ENCODE assay signal across 8 cellular contexts in the genomic region with DNA sequence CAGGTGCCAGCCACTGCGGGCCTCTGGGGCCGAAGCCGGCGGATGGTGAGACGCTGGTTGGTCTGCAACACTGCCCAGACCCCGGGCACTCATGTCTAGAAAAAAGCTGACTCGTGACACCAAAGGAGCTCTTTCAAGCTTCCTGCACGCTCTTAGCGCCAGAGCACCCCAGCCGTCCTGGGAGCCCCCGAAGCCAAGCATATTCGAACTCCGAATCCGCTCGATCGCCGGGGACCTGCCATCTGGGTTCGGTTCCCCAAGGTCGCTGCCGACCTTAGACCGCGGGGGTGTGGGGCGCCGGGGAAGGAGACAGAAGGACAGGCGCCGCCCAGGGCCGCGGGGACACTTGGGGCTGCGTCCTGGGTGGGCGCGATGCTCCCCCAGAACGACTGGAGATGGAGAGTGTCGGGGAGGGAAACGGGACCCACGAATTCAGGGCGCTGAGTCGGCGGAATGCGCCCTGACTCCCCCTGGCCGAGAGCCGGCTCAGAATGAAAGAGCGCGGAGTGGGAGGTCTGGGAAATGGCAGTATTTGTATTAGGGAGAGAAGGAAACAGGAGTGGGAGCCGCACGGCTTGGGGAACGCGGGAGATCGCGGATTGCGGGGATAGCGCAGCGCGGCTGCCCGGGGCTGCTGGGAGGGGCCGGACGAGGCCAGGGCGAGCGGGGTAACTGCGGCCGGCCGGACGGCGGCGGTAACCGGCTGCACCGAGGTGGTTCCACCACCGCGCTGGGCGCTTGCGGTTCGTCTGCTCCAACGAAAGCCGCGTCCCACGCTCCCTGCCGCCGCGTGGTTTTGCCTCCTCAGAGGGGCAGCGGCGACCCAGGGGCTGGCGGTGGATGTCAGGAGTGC. TPM values are rescaled to one million over a fixed set of nuclear protein-coding genes. Genes with fewer than 3 reads are reported as not detected.
DNase-seq lines count a peak whose midpoint lies in the region; ATAC-seq and TF ChIP-seq lines count a peak whose summit lies in the region.

No MANE protein-coding gene starts in this region.

- peak overlapping the region; percentile 100 for H3K4me2 ChIP-seq in mammary epithelial cell (ENCODE audit: insufficient read depth, low read depth, low read length)

- intact Hi-C loops in A673 (cut with micrococcal nuclease; ENCODE audit: unreplicated experiment) = no loop called here
- intact Hi-C loops in mammary epithelial cell (cut with micrococcal nuclease) = no loop called here

- H3K4me1 Mint-ChIP-seq in stimulated activated effector memory CD8-positive, alpha-beta T cell treated with anti-CD3 and anti-CD28 coated beads, Interleukin-12 subunit alpha, Interleukin-12 subunit beta, amount 100 ng/mL, for 72 hours = peaks cover 8% of the 10 kb centered on the region

- H3K27ac ChIP-seq in A673 (ENCODE audit: low read depth, low read length, poor library complexity, severe bottlenecking) = no peak overlapping the region
- no peak overlapping the region for H3K27ac ChIP-seq in mammary epithelial cell (ENCODE audit: insufficient read depth, low read depth, low read length)

- dilution Hi-C loops in mammary epithelial cell (cut with HindIII; ENCODE audit: low sequenced_read_pairs) = no loop called here

- H4K20me1 ChIP-seq in mammary epithelial cell (ENCODE audit: insufficient read depth, low read length) = no peaks in the 10 kb centered on the region

- no peak for DNase-seq in A673 (ENCODE audit: low spot score)
- peak; percentile 41 for DNase-seq in M059J (ENCODE audit: low read depth)
- DNase-seq in mammary epithelial cell = no peak
- DNase-seq in iris pigment epithelial cell (ENCODE audit: low read depth) = peak; percentile 50
- no peak for DNase-seq in stimulated activated effector memory CD8-positive, alpha-beta T cell treated with anti-CD3 and anti-CD28 coated beads, Interleukin-12 subunit alpha, Interleukin-12 subunit beta, amount 100 ng/mL, for 72 hours (ENCODE audit: low spot score in 2 of 2)
- DNase-seq in MV-4-11 (lab: John Stamatoyannopoulos, UW) = no peak

- WGBS in mammary epithelial cell (ENCODE audit: low coverage, missing lambda C conversion rate) = 20% methylated on average over 28 of the region's 81 CpGs

- peak overlapping the region; percentile 100 for H2AFZ ChIP-seq in mammary epithelial cell (ENCODE audit: low read depth, low read length)

- H3K4me1 ChIP-seq in A673 (ENCODE audit: insufficient read depth, low read length, poor library complexity, severe bottlenecking) (peaks cover 8% of the 10 kb centered on the region), mammary epithelial cell (ENCODE audit: insufficient read depth, low read length) (peaks cover 25% of the 10 kb centered on the region)

- H3K27ac Mint-ChIP-seq in stimulated activated effector memory CD8-positive, alpha-beta T cell treated with anti-CD3 and anti-CD28 coated beads, Interleukin-12 subunit alpha, Interleukin-12 subunit beta, amount 100 ng/mL, for 72 hours = no peak overlapping the region

- POLR2A ChIA-PET in A673 (lab: Charles Lee; ENCODE audit: low non-redundant PET) = no interaction called here

- BruUV-seq in A673 (replicated peaks; lab: Mats Ljungman, UMichigan) (no TSS peak), mammary epithelial cell (replicated peaks; lab: Mats Ljungman, UMichigan) (no TSS peak)

- no peaks in the 10 kb centered on the region for H3K9me3 ChIP-seq in A673 (ENCODE audit: low read depth, low read length, poor library complexity, severe bottlenecking)
- no peaks in the 10 kb centered on the region for H3K9me3 ChIP-seq in mammary epithelial cell (replicated peaks; ENCODE audit: insufficient read depth, low read length)

- in situ Hi-C loops in mammary epithelial cell (cut with MboI; ENCODE audit: low sequenced_read_pairs in 2 of 2) = no loop called here

- ATAC-seq in GM18517 (IDR thresholded peaks at IDR 0.05; ENCODE audit: unreplicated experiment) (peak; percentile 68), GM18520 (IDR thresholded peaks at IDR 0.05; ENCODE audit: unreplicated experiment) (no peak)
- peak; percentile 47 for ATAC-seq in stimulated activated effector memory CD8-positive, alpha-beta T cell treated with anti-CD3 and anti-CD28 coated beads, Interleukin-12 subunit alpha, Interleukin-12 subunit beta, amount 100 ng/mL, for 72 hours

- H3K4me3 Mint-ChIP-seq in stimulated activated effector memory CD8-positive, alpha-beta T cell treated with anti-CD3 and anti-CD28 coated beads, Interleukin-12 subunit alpha, Interleukin-12 subunit beta, amount 100 ng/mL, for 72 hours = peak overlapping the region; percentile 80

- no peaks in the 10 kb centered on the region for H3K36me3 Mint-ChIP-seq in stimulated activated effector memory CD8-positive, alpha-beta T cell treated with anti-CD3 and anti-CD28 coated beads, Interleukin-12 subunit alpha, Interleukin-12 subunit beta, amount 100 ng/mL, for 72 hours

- H3K9ac ChIP-seq in mammary epithelial cell (ENCODE audit: insufficient read depth, low read length) = peak overlapping the region; percentile 7

- CTCF ChIA-PET in A673 (lab: Charles Lee) (no interaction called here), mammary epithelial cell (lab: Charles Lee; ENCODE audit: low non-redundant PET) (no interaction called here)

- no peaks in the 10 kb centered on the region for H3K36me3 ChIP-seq in A673 (ENCODE audit: insufficient read depth, low read length, poor library complexity, severe bottlenecking)
- H3K36me3 ChIP-seq in mammary epithelial cell (ENCODE audit: insufficient read depth, low read length) = no peaks in the 10 kb centered on the region

- H3K4me3 ChIP-seq in A673 (ENCODE audit: low read depth, low read length, poor library complexity, severe bottlenecking) (peak overlapping the region; percentile 46), mammary epithelial cell (replicated peaks in 1 of 3; ENCODE audit: insufficient read depth in 1 of 3, low read depth in 2 of 3, low read length in 3 of 3) (peak overlapping the region; percentile 47 to 62 (median 61))

- TF ChIP-seq CTCF in A673 (conservative IDR thresholded peaks at IDR 0.05; ENCODE audit: low read depth, low read length) (no peak), mammary epithelial cell (conservative IDR thresholded peaks at IDR 0.05 in 1 of 2, IDR thresholded peaks at IDR 0.05 in 1 of 2; ENCODE audit: extremely low read depth in 1 of 2, insufficient read depth in 1 of 2, low read depth in 1 of 2, low read length in 2 of 2) (peak in 1 of 2 donors; percentile 20)

- H3K79me2 ChIP-seq in mammary epithelial cell (ENCODE audit: insufficient read depth, low read length) = no peaks in the 10 kb centered on the region

- H3K9me3 Mint-ChIP-seq in stimulated activated effector memory CD8-positive, alpha-beta T cell treated with anti-CD3 and anti-CD28 coated beads, Interleukin-12 subunit alpha, Interleukin-12 subunit beta, amount 100 ng/mL, for 72 hours = no peaks in the 10 kb centered on the region

- H3K27me3 ChIP-seq in A673 (replicated peaks; ENCODE audit: insufficient read depth, low read depth, low read length, poor library complexity) (no peaks in the 10 kb centered on the region), mammary epithelial cell (ENCODE audit: insufficient read depth, low read length) (no peaks in the 10 kb centered on the region)

RNA-seq across cellular contexts. Expression of gene MARCHF6, which starts 20.1 kb away (rescaled TPM):
- total RNA-seq in A673 (2021) (129 and 144 TPM in 2 replicates), mammary epithelial cell (100 to 1,000 TPM in 1 of 2 donors, 10 to 100 TPM in 1; 91.0 to 110 TPM)
- 37.9 and 59.1 TPM in 2 replicates for total RNA-seq in M059J (2014; rRNA removed; shearing (Covaris generic))
- polyA plus RNA-seq in mammary epithelial cell = 95.3 TPM
- 123 TPM for polyA minus RNA-seq in mammary epithelial cell

RNA-seq across cellular contexts. Expression of gene CMBL, which starts 25.7 kb away (rescaled TPM):
- total RNA-seq in A673 (2021) (15.7 and 17.2 TPM in 2 replicates), mammary epithelial cell (10 to 100 TPM in 1 of 2 donors, 1 to 10 TPM in 1; 2.5 to 17.3 TPM)
- total RNA-seq in M059J (2014; rRNA removed; shearing (Covaris generic)) = 6.6 and 11.4 TPM in 2 replicates
- 28.8 TPM for polyA plus RNA-seq in mammary epithelial cell
- polyA minus RNA-seq in mammary epithelial cell = 37.3 TPM

Comparison
In these comparisons a context has a peak if more than half of its experiments do, and no peak if none do; other contexts are left out.
1. DNase-seq: peak in M059J (single experiment) and iris pigment epithelial cell (single experiment); none in A673 (single experiment), mammary epithelial cell (single experiment), stimulated activated effector memory CD8-positive, alpha-beta T cell treated with anti-CD3 and anti-CD28 coated beads, Interleukin-12 subunit alpha, Interleukin-12 subunit beta, amount 100 ng/mL, for 72 hours (0 of 2) and MV-4-11 (single experiment).